ENCODE assay signal across 8 cellular contexts in the genomic region with DNA sequence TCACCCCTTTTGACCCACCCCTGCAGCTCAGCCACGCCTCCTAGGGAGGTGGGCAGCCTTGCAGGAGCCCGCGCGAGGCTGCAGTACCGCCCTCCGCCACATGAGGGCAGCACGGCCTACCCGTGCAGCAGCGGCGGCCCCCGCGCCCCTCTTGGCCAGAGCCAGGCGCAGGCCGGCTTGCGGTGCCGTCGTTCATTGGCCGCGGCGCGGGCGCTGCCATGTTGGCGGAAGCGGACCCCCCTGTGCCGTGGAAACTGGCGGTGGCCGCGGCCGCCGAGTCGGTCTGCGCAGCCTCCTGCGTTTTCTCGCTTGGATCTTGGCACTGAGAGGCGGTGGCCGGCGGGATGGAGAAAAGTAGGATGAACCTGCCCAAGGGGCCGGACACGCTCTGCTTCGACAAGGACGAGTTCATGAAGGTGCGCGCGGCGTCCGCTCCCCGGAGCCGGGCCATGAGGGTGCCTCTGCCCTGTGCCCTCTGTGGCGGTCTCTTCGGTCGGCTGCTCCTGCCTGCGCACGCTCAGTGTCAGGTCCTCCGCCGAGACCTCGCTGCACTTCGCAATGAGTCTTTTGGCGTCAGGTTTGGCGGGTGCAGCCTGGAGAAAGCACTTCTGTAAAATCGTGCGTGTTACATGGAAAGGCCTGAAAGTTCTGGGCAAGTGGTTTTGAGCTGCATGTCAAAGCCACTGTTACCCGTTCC. TPM values are rescaled to one million over a fixed set of nuclear protein-coding genes. Genes with fewer than 3 reads are reported as not detected.
DNase-seq lines count a peak whose midpoint lies in the region; ATAC-seq and TF ChIP-seq lines count a peak whose summit lies in the region.

A gene with protein sequence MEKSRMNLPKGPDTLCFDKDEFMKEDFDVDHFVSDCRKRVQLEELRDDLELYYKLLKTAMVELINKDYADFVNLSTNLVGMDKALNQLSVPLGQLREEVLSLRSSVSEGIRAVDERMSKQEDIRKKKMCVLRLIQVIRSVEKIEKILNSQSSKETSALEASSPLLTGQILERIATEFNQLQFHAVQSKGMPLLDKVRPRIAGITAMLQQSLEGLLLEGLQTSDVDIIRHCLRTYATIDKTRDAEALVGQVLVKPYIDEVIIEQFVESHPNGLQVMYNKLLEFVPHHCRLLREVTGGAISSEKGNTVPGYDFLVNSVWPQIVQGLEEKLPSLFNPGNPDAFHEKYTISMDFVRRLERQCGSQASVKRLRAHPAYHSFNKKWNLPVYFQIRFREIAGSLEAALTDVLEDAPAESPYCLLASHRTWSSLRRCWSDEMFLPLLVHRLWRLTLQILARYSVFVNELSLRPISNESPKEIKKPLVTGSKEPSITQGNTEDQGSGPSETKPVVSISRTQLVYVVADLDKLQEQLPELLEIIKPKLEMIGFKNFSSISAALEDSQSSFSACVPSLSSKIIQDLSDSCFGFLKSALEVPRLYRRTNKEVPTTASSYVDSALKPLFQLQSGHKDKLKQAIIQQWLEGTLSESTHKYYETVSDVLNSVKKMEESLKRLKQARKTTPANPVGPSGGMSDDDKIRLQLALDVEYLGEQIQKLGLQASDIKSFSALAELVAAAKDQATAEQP (plus strand): TSS at position 219 of the 697 bp plus-strand sequence. CDS start 126 bp downstream, at position 345.

- DNase-seq in GM13977 (ENCODE audit: low spot score) (peak; percentile 96), NCI-H146 (lab: John Stamatoyannopoulos, UW) (peak; percentile 92), amygdala (lab: John Stamatoyannopoulos, UW) (peak; percentile 48 to 98 (median 87)), left ventricle myocardium superior (peak; percentile 98), pulmonary artery endothelial cell (ENCODE audit: low read depth, low spot score) (peak; percentile 76), uterus (peak; percentile 88 to 92)

- H3K27me3 Mint-ChIP-seq in T-helper 1 cell treated with Interleukin-12 subunit alpha and Interleukin-12 subunit beta and Interleukin-4 antibody, amounts not matched to agents 30 μg/mL and 1 μg/mL, for 36 hours (ENCODE audit: low read depth): peaks cover 28% of the 10 kb centered on the region

- peak; percentile 100 for TF ChIP-seq CTCF in GM13977 (IDR thresholded peaks at IDR 0.05; ENCODE audit: extremely low read depth, insufficient read depth, missing control alignments)
- peak; percentile 97 to 100 (median 98) for TF ChIP-seq CTCF in uterus (IDR thresholded peaks at IDR 0.05)

- no peaks in the 10 kb centered on the region for H3K36me3 ChIP-seq in uterus

- H3K4me3 Mint-ChIP-seq in T-helper 1 cell treated with Interleukin-12 subunit alpha and Interleukin-12 subunit beta and Interleukin-4 antibody, amounts not matched to agents 30 μg/mL and 1 μg/mL, for 36 hours: peak within 1 kb of the TSS; percentile 94

- H3K9me3 ChIP-seq in uterus: no peaks in the 10 kb centered on the region

- in situ Hi-C loops in GM13977 (cut with MboI; ENCODE audit: low pct_unique_long_range_greater_than_20kb, low sequenced_read_pairs, unreplicated experiment): no loop called here

- peak within 1 kb of the TSS; percentile 64 to 94 for H3K4me3 ChIP-seq in uterus

- ATAC-seq in HG02870 (IDR thresholded peaks at IDR 0.05; ENCODE audit: unreplicated experiment): peak; percentile 92
- peak; percentile 99 for ATAC-seq in left ventricle myocardium superior

- peak within 1 kb of the TSS; percentile 66 to 72 for H3K27ac ChIP-seq in uterus

- H3K9me3 Mint-ChIP-seq in T-helper 1 cell treated with Interleukin-12 subunit alpha and Interleukin-12 subunit beta and Interleukin-4 antibody, amounts not matched to agents 30 μg/mL and 1 μg/mL, for 36 hours: no peaks in the 10 kb centered on the region

- H3K27ac Mint-ChIP-seq in T-helper 1 cell treated with Interleukin-12 subunit alpha and Interleukin-12 subunit beta and Interleukin-4 antibody, amounts not matched to agents 30 μg/mL and 1 μg/mL, for 36 hours: peak within 1 kb of the TSS; percentile 90

- H3K27me3 ChIP-seq in uterus: no peaks in the 10 kb centered on the region

- H3K4me1 ChIP-seq in uterus: peaks cover 10 to 12% of the 10 kb centered on the region in 2 donors

- peak in 1 of 2 donors; percentile 46 for TF ChIP-seq POLR2A in uterus (IDR thresholded peaks at IDR 0.05)

- H3K4me1 Mint-ChIP-seq in T-helper 1 cell treated with Interleukin-12 subunit alpha and Interleukin-12 subunit beta and Interleukin-4 antibody, amounts not matched to agents 30 μg/mL and 1 μg/mL, for 36 hours (ENCODE audit: low read depth): peaks cover 38% of the 10 kb centered on the region

- H3K36me3 Mint-ChIP-seq in T-helper 1 cell treated with Interleukin-12 subunit alpha and Interleukin-12 subunit beta and Interleukin-4 antibody, amounts not matched to agents 30 μg/mL and 1 μg/mL, for 36 hours (ENCODE audit: low read depth): peaks cover 10% of the 10 kb centered on the region

- intact Hi-C loops in left ventricle myocardium superior (cut with micrococcal nuclease): no loop called here
- intact Hi-C loops in uterus (cut with DNase I; ENCODE audit: low total_unique reads): no loop called here

RNA-seq across cellular contexts. Expression of the gene that starts here (rescaled TPM):
- 34.3 TPM for total RNA-seq in left ventricle myocardium superior
- 17.5 and 18.3 TPM in 2 replicates for total RNA-seq in pulmonary artery endothelial cell
- 10 to 100 TPM in 3 of 4 donors, 1 to 10 TPM in 1; 10.0 to 32.3 (median 18.5) TPM for total RNA-seq in uterus

Comparison
In these comparisons a context has a peak if more than half of its experiments do, and no peak if none do; other contexts are left out.
1. Peak in every context shown above with its lines: DNase-seq, ATAC-seq, H3K4me3 ChIP-seq and H3K27ac ChIP-seq.